8 cellular contexts compared by ENCODE assay signal in genomic region chr14:74491952-74492351, GRCh38. TPM values are rescaled to one million over a fixed set of nuclear protein-coding genes. Genes with fewer than 3 reads are reported as not detected.
DNase-seq lines count a peak whose midpoint lies in the region; TF ChIP-seq lines count a peak whose summit lies in the region.

No MANE protein-coding gene starts in this region.

- H4K20me1 ChIP-seq in BLaER1: peaks cover 44% of the 10 kb centered on the region

- peak overlapping the region; percentile 77; the same call in 1 of the 2 replicates for H3K9ac ChIP-seq in BLaER1

- H3K4me3 ChIP-seq in BLaER1 (peak overlapping the region; percentile 81), ascending aorta (peak overlapping the region; percentile 91 to 93), urinary bladder (ENCODE audit: low read depth, low read length) (peak overlapping the region; percentile 86)

- no peaks in the 10 kb centered on the region for H3K9me3 ChIP-seq in BLaER1
- no peaks in the 10 kb centered on the region for H3K9me3 ChIP-seq in ascending aorta

- H3K4me2 ChIP-seq in BLaER1: peak overlapping the region; percentile 92

- H3K36me3 ChIP-seq in BLaER1 (peaks cover 30% of the 10 kb centered on the region), ascending aorta (peaks cover 0 to 5% of the 10 kb centered on the region in 2 donors), urinary bladder (ENCODE audit: insufficient read depth) (no peaks in the 10 kb centered on the region)

- no peak overlapping the region for H3K27ac ChIP-seq in BLaER1
- peak overlapping the region; percentile 93 to 95 for H3K27ac ChIP-seq in ascending aorta
- H3K27ac ChIP-seq in urinary bladder (ENCODE audit: low read depth): no peak overlapping the region

- peaks cover 7% of the 10 kb centered on the region; the same call in 1 of the 2 replicates for H3K27me3 ChIP-seq in BLaER1
- H3K27me3 ChIP-seq in ascending aorta: no peaks in the 10 kb centered on the region

- peak in 1 of 3 experiments; percentile 9 for TF ChIP-seq CTCF in ascending aorta (IDR thresholded peaks at IDR 0.05)

- H3K4me1 ChIP-seq in BLaER1 (peaks cover 43% of the 10 kb centered on the region), ascending aorta (peaks cover 0 to 7% of the 10 kb centered on the region in 2 donors), urinary bladder (ENCODE audit: insufficient read depth) (no peaks in the 10 kb centered on the region)

- 6% methylated on average over 12 of the region's 12 CpGs for WGBS in urinary bladder

- intact Hi-C loops in ascending aorta (cut with DNase I): loop anchor here (5.0 to 10.0 kb wide), 5 partner anchors 115 to 1663 kb away; partner anchors contain the start of genes ALDH6A1, GPATCH2L and LIN52

- DNase-seq in HT-29 (ENCODE audit: low spot score) (peak; percentile 22), ascending aorta (ENCODE audit: low spot score in 2 of 2) (no peak), kidney tubule cell (ENCODE audit: low spot score) (peak; percentile 70), NCI-H146 (lab: John Stamatoyannopoulos, UW) (no peak), GM19238 (ENCODE audit: insufficient read length, low spot score) (no peak), mucosa of gallbladder (ENCODE audit: low spot score) (no peak)

RNA-seq across cellular contexts. Expression of gene NPC2, which starts 1.2 kb away (rescaled TPM):
- total RNA-seq in HT-29 (2014; rRNA removed; shearing (Covaris generic)): 108 and 141 TPM in 2 replicates
- total RNA-seq in ascending aorta (324 TPM), urinary bladder (99.8 TPM), mucosa of gallbladder (215 TPM)
- polyA plus RNA-seq in urinary bladder: 288 TPM

RNA-seq across cellular contexts. Expression of gene ISCA2, which starts 1.6 kb away (rescaled TPM):
- total RNA-seq in HT-29 (2014; rRNA removed; shearing (Covaris generic)): 12.7 and 16.3 TPM in 2 replicates
- total RNA-seq in ascending aorta (10.0 TPM), urinary bladder (18.2 TPM), mucosa of gallbladder (34.3 TPM)
- polyA plus RNA-seq in urinary bladder: 19.1 TPM

Comparison
In these comparisons a context has a peak if more than half of its experiments do, and no peak if none do; other contexts are left out.
1. H3K27ac ChIP-seq: peak in ascending aorta (2 of 2); none in BLaER1 (single experiment) and urinary bladder (single experiment).
2. DNase-seq: peak in HT-29 (single experiment) and kidney tubule cell (single experiment); none in ascending aorta (0 of 2), NCI-H146 (single experiment), GM19238 (single experiment) and mucosa of gallbladder (single experiment).
3. Peak in every context shown above with its lines, with median percentiles within 50 percentile points of each other: H3K4me3 ChIP-seq.